In the genomic region with DNA sequence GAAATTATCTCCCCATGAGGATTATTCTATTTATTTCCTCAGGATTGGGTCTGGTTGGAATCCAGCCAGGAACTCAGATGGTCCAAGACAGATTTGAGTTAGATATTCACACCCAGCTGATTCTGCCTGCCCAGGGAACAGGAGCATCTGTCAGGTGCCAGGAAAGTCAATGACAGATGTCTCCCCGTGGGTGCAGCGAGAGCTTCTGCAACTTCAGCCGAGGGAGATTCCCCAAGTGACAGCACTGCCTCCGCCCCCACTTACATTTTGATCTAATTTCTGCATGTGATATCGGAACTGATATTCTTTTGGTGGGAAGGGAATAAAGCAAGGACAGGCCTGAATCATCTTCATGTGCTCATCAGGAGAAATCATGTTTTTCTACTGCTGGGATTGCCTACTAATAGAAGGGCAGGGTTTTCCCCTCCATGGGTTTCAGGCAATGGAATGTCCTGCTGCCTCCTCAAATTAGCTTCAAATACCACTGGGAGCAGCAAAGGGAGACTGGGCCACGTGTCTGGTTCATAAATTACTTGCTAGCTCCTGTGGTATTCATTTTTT, we compare ENCODE assay signal across 10 cellular contexts. TPM values are rescaled to one million over a fixed set of nuclear protein-coding genes. Genes with fewer than 3 reads are reported as not detected.
A peak's percentile ranks its signal among the peaks of the same experiment; 100 is the strongest.
DNase-seq lines count a peak whose midpoint lies in the region; ATAC-seq and TF ChIP-seq lines count a peak whose summit lies in the region.
"Had no signal": no experiment of that assay in that cellular context is flagged by ENCODE, and none has a peak within 500 bp of the region (broad histone marks: within the 10 kb centered on the region; RNA-seq: fewer than 3 reads in every experiment).

No MANE protein-coding gene starts in this region.

- H4K20me1 ChIP-seq in hepatocyte (ENCODE audit: insufficient read depth, poor library complexity, severe bottlenecking) = no peaks in the 10 kb centered on the region

- no peak for TF ChIP-seq CTCF in AG10803 (conservative IDR thresholded peaks at IDR 0.05; ENCODE audit: low read length)
- no peak for TF ChIP-seq CTCF in choroid plexus epithelial cell (conservative IDR thresholded peaks at IDR 0.05; ENCODE audit: low read depth, low read length)
- no peak for TF ChIP-seq CTCF in nephron progenitor cell (IDR thresholded peaks at IDR 0.05)
- TF ChIP-seq CTCF in hepatocyte (IDR thresholded peaks at IDR 0.05; ENCODE audit: poor library complexity) = no peak

- no peaks in the 10 kb centered on the region for H3K9me3 ChIP-seq in MG63
- no peaks in the 10 kb centered on the region for H3K9me3 ChIP-seq in hepatocyte (ENCODE audit: low read depth)

- H3K4me1 Mint-ChIP-seq in nephron progenitor cell = peaks cover 16% of the 10 kb centered on the region

- H3K27me3 Mint-ChIP-seq in nephron progenitor cell (ENCODE audit: low read depth, poor library complexity) = peaks cover 21% of the 10 kb centered on the region

- H3K27ac ChIP-seq in hepatocyte = no peak overlapping the region
- H3K27ac ChIP-seq: KMS-11 had no signal

- DNase-seq in AG10803 (ENCODE audit: low read depth) (peak; percentile 98), MG63 (peak; percentile 45), choroid plexus epithelial cell (ENCODE audit: low read depth) (peak; percentile 91), nephron progenitor cell (peak; percentile 24), hepatocyte (ENCODE audit: low spot score) (no peak), mucosa of gallbladder (ENCODE audit: low spot score) (no peak), activated gamma-delta T cell (lab: John Stamatoyannopoulos, UW) (no peak)
- DNase-seq: stimulated activated CD4-positive, alpha-beta T cell treated with anti-CD3 and anti-CD28 coated beads, Interleukin-4, amount 100 ng/mL, for 4 hours had no signal

- H3K36me3 Mint-ChIP-seq in nephron progenitor cell (ENCODE audit: low read depth) = no peaks in the 10 kb centered on the region

- no peak overlapping the region for H3K4me3 ChIP-seq in AG10803 (ENCODE audit: low read length)
- no peak overlapping the region for H3K4me3 ChIP-seq in MG63
- no peak overlapping the region for H3K4me3 ChIP-seq in choroid plexus epithelial cell (ENCODE audit: low read depth, low read length)
- no peak overlapping the region for H3K4me3 ChIP-seq in hepatocyte

- H3K27me3 ChIP-seq in MG63 = no peaks in the 10 kb centered on the region
- H3K27me3 ChIP-seq in hepatocyte = no peaks in the 10 kb centered on the region

- H3K36me3 ChIP-seq in MG63 = no peaks in the 10 kb centered on the region
- H3K36me3 ChIP-seq in hepatocyte (replicated peaks; ENCODE audit: insufficient read depth, low read depth) = no peaks in the 10 kb centered on the region

- no peaks in the 10 kb centered on the region for H3K4me1 ChIP-seq in hepatocyte (ENCODE audit: insufficient read depth)

- H3K79me2 ChIP-seq in hepatocyte = no peaks in the 10 kb centered on the region

- ATAC-seq in HG02870 (IDR thresholded peaks at IDR 0.05; ENCODE audit: unreplicated experiment) = no peak

- no peaks in the 10 kb centered on the region for H3K9me3 Mint-ChIP-seq in nephron progenitor cell

- H2AFZ ChIP-seq in hepatocyte = no peak overlapping the region

- peak overlapping the region; percentile 61 for H3K27ac Mint-ChIP-seq in nephron progenitor cell

- peak overlapping the region; percentile 1 for H3K4me3 Mint-ChIP-seq in nephron progenitor cell

- no peak overlapping the region for H3K4me2 ChIP-seq in hepatocyte
- H3K4me2 ChIP-seq: KMS-11 had no signal

- no peaks in the 10 kb centered on the region for H3K9me2 ChIP-seq in hepatocyte (replicated peaks; ENCODE audit: insufficient read depth)

- WGBS in hepatocyte (ENCODE audit: low lambda C conversion rate, missing lambda C conversion rate) = 77% methylated on average over 6 of the region's 6 CpGs

RNA-seq across cellular contexts. Expression of gene DHX8, which starts 15.7 kb away (rescaled TPM):
- total RNA-seq in MG63 (2014; rRNA removed; shearing (Covaris generic); ENCODE audit: low replicate concordance) = 24.2 and 40.1 TPM in 2 replicates
- total RNA-seq in hepatocyte (31.2 and 35.0 TPM in 2 replicates), mucosa of gallbladder (39.2 TPM)
- 25.2 and 26.6 TPM in 2 replicates for polyA plus RNA-seq in hepatocyte

Comparison
In these comparisons a context has a peak if more than half of its experiments do, and no peak if none do; other contexts are left out.
1. DNase-seq: peak in AG10803 (single experiment), MG63 (single experiment), choroid plexus epithelial cell (single experiment) and nephron progenitor cell (single experiment); none in hepatocyte (single experiment), mucosa of gallbladder (single experiment) and activated gamma-delta T cell (single experiment).